Comparison of ENCODE assay signal across 14 cellular contexts in the genomic region with DNA sequence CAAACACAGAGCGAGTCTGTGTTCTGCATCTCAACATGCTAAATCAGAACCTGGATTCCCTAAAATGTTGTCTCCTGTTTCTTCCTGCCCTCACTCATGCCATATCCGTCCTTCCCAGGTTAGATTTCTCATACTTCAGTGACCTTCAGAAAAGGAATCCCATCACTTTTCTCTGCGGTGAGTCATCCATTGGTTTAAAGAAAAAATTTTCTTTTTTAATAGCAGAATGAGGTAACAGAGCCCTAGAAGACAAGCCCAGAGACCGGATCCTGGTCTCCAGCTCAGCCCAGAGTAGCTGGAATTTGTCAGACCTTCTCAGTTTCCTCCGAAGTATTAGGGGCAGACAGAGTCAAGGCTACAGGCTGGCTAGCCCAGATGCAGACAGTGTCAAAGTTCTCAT.
DNase-seq lines count a peak whose midpoint lies in the region; ATAC-seq, FAIRE-seq and TF ChIP-seq lines count a peak whose summit lies in the region.
"Had no signal": no experiment of that assay in that cellular context is flagged by ENCODE, and none has a peak within 500 bp of the region (broad histone marks: within the 10 kb centered on the region; RNA-seq: fewer than 3 reads in every experiment).

No MANE protein-coding gene starts in this region.

- H3K27me3 Mint-ChIP-seq in nephron progenitor cell (ENCODE audit: low read depth, poor library complexity), result no peaks in the 10 kb centered on the region
- H3K27me3 Mint-ChIP-seq: stimulated activated naive CD8-positive, alpha-beta T cell treated with anti-CD3 and anti-CD28 coated beads, Interleukin-15, amount 100 ng/mL, for 72 hours had no signal

- peaks cover 47% of the 10 kb centered on the region for H3K4me1 Mint-ChIP-seq in nephron progenitor cell

- CTCF ChIA-PET in A549 (lab: Yijun Ruan, JAX), result interaction anchor here (0.8 to 1.3 kb wide), 2 partner anchors 60 to 64 kb away, joined by 3 to 4 read pairs; no protein-coding TSS in a partner anchor

- peak overlapping the region; percentile 53 for H3K4me2 ChIP-seq in A549
- H3K4me2 ChIP-seq: KMS-11 had no signal

- TF ChIP-seq POLR2A in A549 (IDR thresholded peaks at IDR 0.05; ENCODE audit: low read length), result no peak

- DNase-seq in A549 (ENCODE audit: low read depth in 1 of 2, low spot score in 1 of 2) (no peak), LHCN-M2 (ENCODE audit: low read depth) (peak; percentile 67), coronary artery (ENCODE audit: low spot score) (no peak), nephron progenitor cell (no peak), HT-29 (ENCODE audit: low spot score) (no peak), occipital lobe (lab: John Stamatoyannopoulos, UW) (no peak), NCI-H187 (lab: John Stamatoyannopoulos, UW) (no peak), NCI-H2196 treated with DMSO at 0.1 percent for 48 hours (lab: John Stamatoyannopoulos, UW; ENCODE audit: unreplicated experiment) (no peak)
- DNase-seq: BE2C; islet precursor cell; stimulated activated naive CD8-positive, alpha-beta T cell treated with anti-CD3 and anti-CD28 coated beads, Interleukin-15, amount 100 ng/mL, for 72 hours; T-helper 9 cell had no signal

- H3K4me1 ChIP-seq in A549, result peaks cover 57% of the 10 kb centered on the region
- H3K4me1 ChIP-seq: BE2C had no signal

- ATAC-seq in A549, result no peak
- ATAC-seq: stimulated activated naive CD8-positive, alpha-beta T cell treated with anti-CD3 and anti-CD28 coated beads, Interleukin-15, amount 100 ng/mL, for 72 hours had no signal

- TF ChIP-seq RAD21 in A549 (conservative IDR thresholded peaks at IDR 0.05 in 1 of 2, IDR thresholded peaks at IDR 0.05 in 1 of 2), result no peak

- no peak for TF ChIP-seq CTCF in A549 (IDR thresholded peaks at IDR 0.05)
- no peak for TF ChIP-seq CTCF in coronary artery (IDR thresholded peaks at IDR 0.05)
- TF ChIP-seq CTCF in nephron progenitor cell (IDR thresholded peaks at IDR 0.05), result no peak

- H3K4me3 Mint-ChIP-seq in nephron progenitor cell, result no peak overlapping the region
- H3K4me3 Mint-ChIP-seq: neural crest cell; stimulated activated naive CD8-positive, alpha-beta T cell treated with anti-CD3 and anti-CD28 coated beads, Interleukin-15, amount 100 ng/mL, for 72 hours had no signal

- no peaks in the 10 kb centered on the region for H3K9me3 Mint-ChIP-seq in nephron progenitor cell
- H3K9me3 Mint-ChIP-seq: neural crest cell; stimulated activated naive CD8-positive, alpha-beta T cell treated with anti-CD3 and anti-CD28 coated beads, Interleukin-15, amount 100 ng/mL, for 72 hours had no signal

- TF ChIP-seq EP300 in A549 (IDR thresholded peaks at IDR 0.05), result no peak

- no peak overlapping the region for H3K4me3 ChIP-seq in A549
- H3K4me3 ChIP-seq in coronary artery, result peak overlapping the region; percentile 3

- H3K36me3 Mint-ChIP-seq in nephron progenitor cell (ENCODE audit: low read depth), result peaks cover 9% of the 10 kb centered on the region

- H3K9me3 ChIP-seq in A549, result no peaks in the 10 kb centered on the region
- H3K9me3 ChIP-seq: BE2C had no signal

- WGBS in A549 (ENCODE audit: missing lambda C conversion rate), result 45% methylated on average over 5 of the region's 5 CpGs

- H3K27ac ChIP-seq in A549 (peak overlapping the region; percentile 78 to 82; a peak in 5 of 6 replicates), coronary artery (peak overlapping the region; percentile 85 to 94)
- H3K27ac ChIP-seq: KMS-11 had no signal

- peak overlapping the region; percentile 30 for H3K27ac Mint-ChIP-seq in nephron progenitor cell

- no peak for FAIRE-seq in A549 (lab: Jason Lieb, UNC)

- POLR2A ChIA-PET in A549 (lab: Yijun Ruan, JAX), result no interaction called here

TF ChIP-seq in A549, 52 proteins besides CTCF, POLR2A, EP300 and RAD21:
- no peak for TF ChIP-seq POLR2AphosphoS2 (conservative IDR thresholded peaks at IDR 0.05; ENCODE audit: low read length)
- 0 out of 2 replicates have a peak, but pooled peaks have one; percentile 20 for TF ChIP-seq FOSL2 (IDR thresholded peaks at IDR 0.05)
- TF ChIP-seq FOSL2 (CRISPR knock-in tag; IDR thresholded peaks at IDR 0.05), result peak; percentile 62; the same call in 1 of the 2 replicates
- no peak for TF ChIP-seq HOXB13 (CRISPR knock-in tag; IDR thresholded peaks at IDR 0.05; ENCODE audit: low read depth)
